15 cellular contexts compared by ENCODE assay signal in the genomic region with DNA sequence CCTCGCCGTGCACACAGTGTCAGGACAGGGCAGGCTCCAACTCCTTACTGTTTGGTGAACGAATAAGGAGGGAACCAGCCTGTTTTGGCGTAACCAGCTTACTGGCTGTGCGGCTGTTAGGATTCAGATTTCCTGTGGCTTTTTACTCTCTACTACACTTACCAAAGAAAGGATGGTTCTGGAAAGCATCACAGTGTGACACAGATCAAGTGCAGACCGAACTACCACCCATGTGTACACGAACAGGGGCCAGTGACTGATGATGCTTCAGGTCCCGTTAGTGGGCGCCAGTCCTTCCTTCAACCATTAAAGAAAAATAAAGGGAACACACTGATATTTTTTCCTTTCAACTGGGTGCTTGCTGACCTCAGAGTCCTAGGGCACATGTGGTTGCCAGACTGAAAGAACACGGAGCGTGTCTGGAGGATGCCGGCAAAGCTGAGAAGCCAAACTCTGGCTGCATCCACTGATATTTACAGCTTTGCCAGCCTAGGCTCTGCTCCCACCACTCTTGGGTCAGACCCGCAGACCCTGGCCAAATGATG.
DNase-seq lines count a peak whose midpoint lies in the region; ATAC-seq, FAIRE-seq and TF ChIP-seq lines count a peak whose summit lies in the region.
"Had no signal": no experiment of that assay in that cellular context is flagged by ENCODE, and none has a peak within 500 bp of the region (broad histone marks: within the 10 kb centered on the region; RNA-seq: fewer than 3 reads in every experiment).

No MANE protein-coding gene starts in this region.

- BruUV-seq in PC-3 (replicated peaks; lab: Mats Ljungman, UMichigan): no TSS peak

- H3K27ac ChIP-seq in muscle layer of colon (ENCODE audit: low read depth, low read length): peak overlapping the region; percentile 68
- H3K27ac ChIP-seq in stomach smooth muscle (ENCODE audit: low read length): peak overlapping the region; percentile 68
- H3K27ac ChIP-seq in PC-3 (ENCODE audit: low read length): no peak overlapping the region
- no peak overlapping the region for H3K27ac ChIP-seq in pancreas
- H3K27ac ChIP-seq: A549; BLaER1 treated with 17β-estradiol and CSF1 and Interleukin-3, amounts not matched to agents 10 nM and 100 nM; GM23248 had no signal

- DNase-seq in SK-N-DZ (ENCODE audit: low spot score): peak; percentile 28
- no peak for DNase-seq in PC-3
- no peak for DNase-seq in occipital lobe (lab: John Stamatoyannopoulos, UW)
- no peak for DNase-seq in pancreas
- DNase-seq: Calu3; CD8-positive, alpha-beta T cell; DMS 273 treated with DMSO at 0.1 percent for 48 hours; GM23248 had no signal

- no peaks in the 10 kb centered on the region for H3F3A ChIP-seq in PC-3 (ENCODE audit: low read length, unreplicated experiment)

- H3K4me1 ChIP-seq in muscle layer of colon (ENCODE audit: insufficient read depth, low read length) (peaks cover 38% of the 10 kb centered on the region), stomach smooth muscle (ENCODE audit: control insufficient read depth, insufficient read depth, low read length) (peaks cover 16% of the 10 kb centered on the region), PC-3 (ENCODE audit: insufficient read depth, low read length) (no peaks in the 10 kb centered on the region), pancreas (no peaks in the 10 kb centered on the region)
- H3K4me1 ChIP-seq: A549, HAP-1 had no signal

- TF ChIP-seq CTCF in PC-3 (conservative IDR thresholded peaks at IDR 0.05; ENCODE audit: low read depth, low read length): no peak
- no peak for TF ChIP-seq CTCF in pancreas (IDR thresholded peaks at IDR 0.05)

- FAIRE-seq in pancreas (lab: Jason Lieb, UNC): no peak
- FAIRE-seq: A549, G401.6, GM12891 had no signal

- no peak overlapping the region for H3K4me2 ChIP-seq in PC-3 (ENCODE audit: low read length)
- H3K4me2 ChIP-seq: A549; BLaER1 treated with 17β-estradiol and CSF1 and Interleukin-3, amounts not matched to agents 10 nM and 100 nM had no signal

- no peak overlapping the region for H3K4me3 ChIP-seq in muscle layer of colon (ENCODE audit: low read depth in 1 of 2, low read length in 2 of 2)
- peak overlapping the region; percentile 14 to 47 for H3K4me3 ChIP-seq in stomach smooth muscle (ENCODE audit: low read length in 2 of 2)
- H3K4me3 ChIP-seq in PC-3 (ENCODE audit: low read length): no peak overlapping the region
- no peak overlapping the region for H3K4me3 ChIP-seq in pancreas
- H3K4me3 ChIP-seq: A549; BLaER1 treated with 17β-estradiol and CSF1 and Interleukin-3, amounts not matched to agents 10 nM and 100 nM; GM23248; HAP-1 had no signal

- no peaks in the 10 kb centered on the region for H3K9me2 ChIP-seq in PC-3 (replicated peaks; ENCODE audit: low read length)

- H3K9ac ChIP-seq in muscle layer of colon (ENCODE audit: low read length) (no peak overlapping the region), stomach smooth muscle (ENCODE audit: low read length in 2 of 2) (peak overlapping the region in 1 of 2 donors; percentile 51), PC-3 (ENCODE audit: low read length) (no peak overlapping the region)
- H3K9ac ChIP-seq: BLaER1 treated with 17β-estradiol and CSF1 and Interleukin-3, amounts not matched to agents 10 nM and 100 nM; GM23248 had no signal

- no peaks in the 10 kb centered on the region for H3K79me2 ChIP-seq in PC-3 (ENCODE audit: low read length)

- ATAC-seq in PC-3 (no peak), pancreas (no peak)
- ATAC-seq: A549; CD8-positive, alpha-beta T cell had no signal

- POLR2A ChIA-PET in PC-3 (lab: Charles Lee; ENCODE audit: unreplicated experiment): no interaction called here

- H3K36me3 ChIP-seq in muscle layer of colon (ENCODE audit: insufficient read depth, low read length): no peaks in the 10 kb centered on the region
- H3K36me3 ChIP-seq in stomach smooth muscle (ENCODE audit: control insufficient read depth in 2 of 2, insufficient read depth in 2 of 2, low read length in 2 of 2): no peaks in the 10 kb centered on the region
- no peaks in the 10 kb centered on the region for H3K36me3 ChIP-seq in PC-3 (ENCODE audit: low read depth, low read length)
- no peaks in the 10 kb centered on the region for H3K36me3 ChIP-seq in pancreas
- H3K36me3 ChIP-seq: BLaER1 treated with 17β-estradiol and CSF1 and Interleukin-3, amounts not matched to agents 10 nM and 100 nM; HAP-1 had no signal

- H3K27me3 ChIP-seq in muscle layer of colon (ENCODE audit: control insufficient read depth in 1 of 2, insufficient read depth in 2 of 2, low read length in 2 of 2) (no peaks in the 10 kb centered on the region), stomach smooth muscle (ENCODE audit: control insufficient read depth in 1 of 2, insufficient read depth in 2 of 2, low read length in 2 of 2) (no peaks in the 10 kb centered on the region), PC-3 (ENCODE audit: low read length) (peaks cover 49% of the 10 kb centered on the region; the same call in 1 of the 2 replicates), pancreas (no peaks in the 10 kb centered on the region)
- H3K27me3 ChIP-seq: BLaER1 treated with 17β-estradiol and CSF1 and Interleukin-3, amounts not matched to agents 10 nM and 100 nM had no signal

- no peak overlapping the region for H2AFZ ChIP-seq in PC-3 (ENCODE audit: low read length)
- H2AFZ ChIP-seq: GM23248 had no signal

- CTCF ChIA-PET in PC-3 (lab: Charles Lee): no interaction called here

- WGBS in pancreas, 2 donors: 93% methylated on average over 13 of the region's 13 CpGs

- H4K20me1 ChIP-seq in PC-3 (ENCODE audit: low read length): no peaks in the 10 kb centered on the region
- H4K20me1 ChIP-seq: BLaER1 treated with 17β-estradiol and CSF1 and Interleukin-3, amounts not matched to agents 10 nM and 100 nM had no signal

- no peaks in the 10 kb centered on the region for H3K9me3 ChIP-seq in muscle layer of colon (ENCODE audit: low read length)
- H3K9me3 ChIP-seq in stomach smooth muscle (ENCODE audit: control insufficient read depth in 2 of 2, low read length in 2 of 2): no peaks in the 10 kb centered on the region
- H3K9me3 ChIP-seq in PC-3 (ENCODE audit: low read length): no peaks in the 10 kb centered on the region
- no peaks in the 10 kb centered on the region for H3K9me3 ChIP-seq in pancreas
- H3K9me3 ChIP-seq: A549, HAP-1 had no signal

- intact Hi-C loops in PC-3 (cut with micrococcal nuclease): no loop called here
- intact Hi-C loops in pancreas (cut with DNase I): no loop called here

Comparison
In these comparisons a context has a peak if more than half of its experiments do, and no peak if none do; other contexts are left out.
1. H3K27ac ChIP-seq: peak in muscle layer of colon (single experiment) and stomach smooth muscle (single experiment); none in PC-3 (single experiment) and pancreas (0 of 4).
2. H3K4me3 ChIP-seq: peak in stomach smooth muscle (2 of 2); none in muscle layer of colon (0 of 2), PC-3 (single experiment) and pancreas (0 of 4).